1 cellular context compared by ENCODE assay signal in the genomic region with DNA sequence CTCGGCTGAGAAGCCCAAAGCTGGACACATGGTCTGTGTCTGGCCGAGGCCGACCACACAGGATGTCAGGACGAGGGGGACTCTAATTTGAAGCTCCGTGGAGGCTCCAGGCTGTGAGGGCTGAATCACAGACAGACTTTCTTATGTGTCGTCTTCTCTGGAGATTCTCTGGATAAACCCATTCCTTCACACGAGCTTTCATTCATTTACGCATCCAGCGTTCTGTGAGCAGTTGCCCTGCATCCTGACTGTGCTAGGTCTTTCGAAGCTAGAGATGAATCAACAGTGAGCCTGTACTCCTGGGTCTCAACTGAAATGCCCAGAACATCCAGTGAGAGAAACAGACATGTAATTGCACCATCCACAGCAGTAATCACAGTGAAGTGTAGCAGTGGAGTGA.
TF ChIP-seq lines count a peak whose summit lies in the region.

No MANE protein-coding gene starts in this region.

TF ChIP-seq in IMR-90, 13 proteins besides CTCF, POLR2A, EP300 and RAD21:
- no peak for TF ChIP-seq CHD1 (IDR thresholded peaks at IDR 0.05; ENCODE audit: low read depth, low read length)
- TF ChIP-seq RFX5 (IDR thresholded peaks at IDR 0.05; ENCODE audit: low read depth, low read length): no peak
- TF ChIP-seq CEBPB (IDR thresholded peaks at IDR 0.05; ENCODE audit: low read depth, low read length): no peak
- TF ChIP-seq NFE2L2 (IDR thresholded peaks at IDR 0.05; ENCODE audit: low read depth, low read length): no peak
- TF ChIP-seq, protein P1, sequence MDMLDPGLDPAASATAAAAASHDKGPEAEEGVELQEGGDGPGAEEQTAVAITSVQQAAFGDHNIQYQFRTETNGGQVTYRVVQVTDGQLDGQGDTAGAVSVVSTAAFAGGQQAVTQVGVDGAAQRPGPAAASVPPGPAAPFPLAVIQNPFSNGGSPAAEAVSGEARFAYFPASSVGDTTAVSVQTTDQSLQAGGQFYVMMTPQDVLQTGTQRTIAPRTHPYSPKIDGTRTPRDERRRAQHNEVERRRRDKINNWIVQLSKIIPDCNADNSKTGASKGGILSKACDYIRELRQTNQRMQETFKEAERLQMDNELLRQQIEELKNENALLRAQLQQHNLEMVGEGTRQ (IDR thresholded peaks at IDR 0.05; ENCODE audit: low read depth, low read length): no peak
- TF ChIP-seq MXI1 (IDR thresholded peaks at IDR 0.05; ENCODE audit: borderline replicate concordance, low read depth, low read length): no peak
- TF ChIP-seq FOS (IDR thresholded peaks at IDR 0.05; ENCODE audit: low read depth, low read length): no peak
- no peak for TF ChIP-seq SMC3 (IDR thresholded peaks at IDR 0.05; ENCODE audit: low read depth, low read length)
- no peak for TF ChIP-seq MAZ (IDR thresholded peaks at IDR 0.05; ENCODE audit: borderline replicate concordance, low read depth, low read length)
- TF ChIP-seq MAFK (IDR thresholded peaks at IDR 0.05; ENCODE audit: low read depth, low read length): no peak
- no peak for TF ChIP-seq BHLHE40 (IDR thresholded peaks at IDR 0.05; ENCODE audit: low read depth, low read length)
- TF ChIP-seq, protein P2, sequence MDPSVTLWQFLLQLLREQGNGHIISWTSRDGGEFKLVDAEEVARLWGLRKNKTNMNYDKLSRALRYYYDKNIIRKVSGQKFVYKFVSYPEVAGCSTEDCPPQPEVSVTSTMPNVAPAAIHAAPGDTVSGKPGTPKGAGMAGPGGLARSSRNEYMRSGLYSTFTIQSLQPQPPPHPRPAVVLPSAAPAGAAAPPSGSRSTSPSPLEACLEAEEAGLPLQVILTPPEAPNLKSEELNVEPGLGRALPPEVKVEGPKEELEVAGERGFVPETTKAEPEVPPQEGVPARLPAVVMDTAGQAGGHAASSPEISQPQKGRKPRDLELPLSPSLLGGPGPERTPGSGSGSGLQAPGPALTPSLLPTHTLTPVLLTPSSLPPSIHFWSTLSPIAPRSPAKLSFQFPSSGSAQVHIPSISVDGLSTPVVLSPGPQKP (IDR thresholded peaks at IDR 0.05; ENCODE audit: borderline replicate concordance, low read depth, low read length): no peak
- no peak for TF ChIP-seq RCOR1 (IDR thresholded peaks at IDR 0.05; ENCODE audit: insufficient replicate concordance, low read length)
